8 cellular contexts compared by ENCODE assay signal in the genomic region with DNA sequence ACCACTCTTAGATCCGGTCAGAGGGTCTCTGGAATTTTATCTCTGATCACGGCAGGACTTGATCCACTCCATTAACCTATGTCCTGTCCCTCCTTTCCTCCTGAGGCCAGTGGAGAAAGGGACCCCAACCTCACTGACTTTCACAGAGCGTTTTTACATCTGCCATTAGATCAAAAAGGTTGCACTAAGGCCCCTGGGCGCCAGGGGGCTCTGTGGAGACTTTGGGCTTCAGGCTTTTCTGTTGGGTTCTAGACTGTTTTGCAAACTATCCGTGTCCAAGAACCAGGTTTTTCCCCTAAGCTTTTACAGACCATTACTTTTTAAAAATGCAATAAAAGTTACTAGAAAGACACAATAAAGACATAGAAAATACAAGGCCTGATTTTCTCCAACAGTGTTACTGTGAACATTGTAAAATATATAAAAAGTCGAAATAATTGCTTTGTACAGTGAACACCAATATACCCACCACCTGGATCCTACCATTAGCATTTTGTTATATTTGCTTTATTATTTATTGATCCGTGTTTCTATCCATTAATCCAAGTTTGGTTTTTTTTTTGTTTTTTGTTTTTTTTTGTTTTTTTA.
A peak's percentile ranks its signal among the peaks of the same experiment; 100 is the strongest.
DNase-seq lines count a peak whose midpoint lies in the region; ATAC-seq lines count a peak whose summit lies in the region.

No MANE protein-coding gene starts in this region.

- peaks cover 45% of the 10 kb centered on the region for H3K27me3 Mint-ChIP-seq in activated naive CD8-positive, alpha-beta T cell treated with anti-CD3 and anti-CD28 coated beads, Interleukin-2, amount 50 U/mL, for 24 hours

- peaks cover 7% of the 10 kb centered on the region for H3K4me1 Mint-ChIP-seq in activated naive CD8-positive, alpha-beta T cell treated with anti-CD3 and anti-CD28 coated beads, Interleukin-2, amount 50 U/mL, for 24 hours

- DNase-seq in GM03348 (ENCODE audit: low spot score) (peak; percentile 58), SK-MEL-5 (ENCODE audit: low read depth, low spot score) (peak; percentile 79), iPS DF 19.7 (ENCODE audit: low read depth, low spot score) (peak; percentile 45), Ammon's horn (ENCODE audit: low spot score) (no peak)
- DNase-seq in Jurkat, Clone E6-1 (ENCODE audit: low read depth, low spot score), result peak; percentile 51
- DNase-seq in activated naive CD8-positive, alpha-beta T cell treated with anti-CD3 and anti-CD28 coated beads, Interleukin-2, amount 50 U/mL, for 24 hours, result peak; percentile 64
- peak; percentile 55 for DNase-seq in stimulated activated CD4-positive, alpha-beta T cell treated with anti-CD3 and anti-CD28 coated beads, Interleukin-1b, Interleukin-23, amount 100 ng/mL, for 48 hours

- no peak overlapping the region for H3K4me3 ChIP-seq in Jurkat, Clone E6-1 (ENCODE audit: low read length)

- in situ Hi-C loops in SK-MEL-5 (cut with HindIII; ENCODE audit: low pct_unique_long_range_greater_than_20kb, low sequenced_read_pairs), result no loop called here

- no peak overlapping the region for H3K4me3 Mint-ChIP-seq in activated naive CD8-positive, alpha-beta T cell treated with anti-CD3 and anti-CD28 coated beads, Interleukin-2, amount 50 U/mL, for 24 hours

- H3K27ac Mint-ChIP-seq in activated naive CD8-positive, alpha-beta T cell treated with anti-CD3 and anti-CD28 coated beads, Interleukin-2, amount 50 U/mL, for 24 hours, result no peak overlapping the region

- H3K9me3 Mint-ChIP-seq in activated naive CD8-positive, alpha-beta T cell treated with anti-CD3 and anti-CD28 coated beads, Interleukin-2, amount 50 U/mL, for 24 hours, result no peaks in the 10 kb centered on the region

- no peak for ATAC-seq in activated naive CD8-positive, alpha-beta T cell treated with anti-CD3 and anti-CD28 coated beads, Interleukin-2, amount 50 U/mL, for 24 hours
- ATAC-seq in GM18858 (IDR thresholded peaks at IDR 0.05; ENCODE audit: unreplicated experiment), result no peak

- no peaks in the 10 kb centered on the region for H3K36me3 Mint-ChIP-seq in activated naive CD8-positive, alpha-beta T cell treated with anti-CD3 and anti-CD28 coated beads, Interleukin-2, amount 50 U/mL, for 24 hours (ENCODE audit: low read depth)
